Comparison of ENCODE assay signal across 1 cellular context in the genomic region with DNA sequence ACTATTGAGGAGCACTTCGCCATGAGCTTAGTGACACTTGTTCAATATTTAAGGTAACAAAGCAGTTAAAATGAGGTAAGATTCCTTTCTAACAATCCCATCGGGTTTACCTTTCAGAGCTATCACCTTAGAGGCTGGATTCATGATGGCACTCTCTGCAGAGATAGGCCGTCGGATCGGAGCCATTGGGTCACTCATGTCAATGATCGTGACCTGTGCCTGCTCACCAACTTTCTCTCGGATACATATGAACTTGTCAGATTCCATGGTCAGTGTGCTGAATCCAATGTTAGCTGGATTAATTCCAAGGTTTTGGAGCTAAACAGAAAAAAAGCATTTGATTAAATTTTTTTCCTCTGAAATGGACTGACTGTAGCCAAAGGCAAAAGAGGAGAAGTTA.
TF ChIP-seq lines count a peak whose summit lies in the region.

No MANE protein-coding gene starts in this region.

TF ChIP-seq in A549, 52 proteins besides CTCF, POLR2A, EP300 and RAD21 (continued from another document):
- TF ChIP-seq, protein P1, sequence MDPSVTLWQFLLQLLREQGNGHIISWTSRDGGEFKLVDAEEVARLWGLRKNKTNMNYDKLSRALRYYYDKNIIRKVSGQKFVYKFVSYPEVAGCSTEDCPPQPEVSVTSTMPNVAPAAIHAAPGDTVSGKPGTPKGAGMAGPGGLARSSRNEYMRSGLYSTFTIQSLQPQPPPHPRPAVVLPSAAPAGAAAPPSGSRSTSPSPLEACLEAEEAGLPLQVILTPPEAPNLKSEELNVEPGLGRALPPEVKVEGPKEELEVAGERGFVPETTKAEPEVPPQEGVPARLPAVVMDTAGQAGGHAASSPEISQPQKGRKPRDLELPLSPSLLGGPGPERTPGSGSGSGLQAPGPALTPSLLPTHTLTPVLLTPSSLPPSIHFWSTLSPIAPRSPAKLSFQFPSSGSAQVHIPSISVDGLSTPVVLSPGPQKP (IDR thresholded peaks at IDR 0.05; ENCODE audit: low read depth, low read length) = no peak
- no peak for TF ChIP-seq CHD2 (IDR thresholded peaks at IDR 0.05; ENCODE audit: low read length, partially characterized antibody)
- TF ChIP-seq MAFK (IDR thresholded peaks at IDR 0.05; ENCODE audit: partially characterized antibody) = no peak
- no peak for TF ChIP-seq KDM1A (IDR thresholded peaks at IDR 0.05; ENCODE audit: low read depth)
- TF ChIP-seq ZSCAN20 (CRISPR knock-in tag; IDR thresholded peaks at IDR 0.05) = no peak
- TF ChIP-seq NR3C1 (IDR thresholded peaks at IDR 0.05) = no peak
- TF ChIP-seq CBX2 (IDR thresholded peaks at IDR 0.05; ENCODE audit: borderline replicate concordance, low read depth) = no peak
- no peak for TF ChIP-seq ZNF302 (CRISPR knock-in tag; IDR thresholded peaks at IDR 0.05)
- TF ChIP-seq SREBF2 (IDR thresholded peaks at IDR 0.05) = no peak
- no peak for TF ChIP-seq NPAS2 (CRISPR knock-in tag; IDR thresholded peaks at IDR 0.05; ENCODE audit: borderline replicate concordance)
- TF ChIP-seq, protein P2, sequence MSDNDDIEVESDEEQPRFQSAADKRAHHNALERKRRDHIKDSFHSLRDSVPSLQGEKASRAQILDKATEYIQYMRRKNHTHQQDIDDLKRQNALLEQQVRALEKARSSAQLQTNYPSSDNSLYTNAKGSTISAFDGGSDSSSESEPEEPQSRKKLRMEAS (IDR thresholded peaks at IDR 0.05) = no peak
- no peak for TF ChIP-seq SMC3 (IDR thresholded peaks at IDR 0.05)
- TF ChIP-seq PBX3 (IDR thresholded peaks at IDR 0.05) = no peak
